ENCODE assay signal across 8 cellular contexts in the genomic region with DNA sequence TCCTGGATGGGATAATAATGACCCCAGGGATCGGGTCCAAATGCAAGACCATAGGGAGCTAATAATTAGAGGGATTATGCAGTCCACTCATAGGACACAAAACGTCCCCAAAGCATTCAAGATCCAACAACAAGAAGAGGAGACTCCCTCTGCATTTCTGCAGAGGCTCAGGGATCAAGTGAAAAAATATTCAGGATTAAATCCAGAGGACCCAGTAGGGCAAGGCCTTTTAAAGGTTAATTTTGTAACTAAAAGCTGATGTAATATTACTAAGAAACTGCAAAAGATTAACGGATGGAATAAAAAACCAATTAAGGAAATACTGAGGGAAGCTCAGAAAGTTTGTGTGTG. TPM values are rescaled to one million over a fixed set of nuclear protein-coding genes. Genes with fewer than 3 reads are reported as not detected.
DNase-seq lines count a peak whose midpoint lies in the region; ATAC-seq, FAIRE-seq and TF ChIP-seq lines count a peak whose summit lies in the region.

No MANE protein-coding gene starts in this region.

- H3K79me1 ChIP-seq in mesenchymal stem cell (replicated peaks; ENCODE audit: low read length, poor library complexity, severe bottlenecking), result peaks cover 3% of the 10 kb centered on the region

- no peak for ATAC-seq in upper lobe of right lung
- ATAC-seq in omental fat pad (ENCODE audit: low FRiP score), result no peak
- no peak for ATAC-seq in HG03460 (IDR thresholded peaks at IDR 0.05; ENCODE audit: unreplicated experiment)

- H3K27ac Mint-ChIP-seq in activated naive CD4-positive, alpha-beta T cell treated with anti-CD3 and anti-CD28 coated beads, Interleukin-2, amount 50 U/mL, for 24 hours, result peak overlapping the region; percentile 98
- peak overlapping the region; percentile 95 for H3K27ac Mint-ChIP-seq in astrocyte (ENCODE audit: unreplicated experiment)

- FAIRE-seq in astrocyte (lab: Jason Lieb, UNC), result no peak

- H4K91ac ChIP-seq in mesenchymal stem cell (ENCODE audit: low read length), result no peak overlapping the region

- H3K4me2 ChIP-seq in astrocyte (ENCODE audit: low read length), result peak overlapping the region; percentile 89
- peak overlapping the region; percentile 75 for H3K4me2 ChIP-seq in mesenchymal stem cell (ENCODE audit: low read length, poor library complexity, severe bottlenecking)

- no peaks in the 10 kb centered on the region for H3K9me3 ChIP-seq in astrocyte (ENCODE audit: insufficient read depth, low read depth, low read length)
- no peaks in the 10 kb centered on the region for H3K9me3 ChIP-seq in mesenchymal stem cell (ENCODE audit: control insufficient read depth, low read length)
- H3K9me3 ChIP-seq in upper lobe of right lung, result no peaks in the 10 kb centered on the region

- peak overlapping the region; percentile 5 for H2AK5ac ChIP-seq in mesenchymal stem cell (ENCODE audit: low read length, severe bottlenecking)

- H3K9ac ChIP-seq in astrocyte (ENCODE audit: low read length) (peak overlapping the region; percentile 63), mesenchymal stem cell (ENCODE audit: low read length) (peak overlapping the region; percentile 85)

- H4K20me1 ChIP-seq in astrocyte (ENCODE audit: insufficient read depth, low read length), result no peaks in the 10 kb centered on the region

- peak overlapping the region in 1 of 2 experiments; percentile 72 for H2BK12ac ChIP-seq in mesenchymal stem cell (ENCODE audit: low read length in 2 of 2)

- peaks cover 52% of the 10 kb centered on the region for H3K4me1 Mint-ChIP-seq in activated naive CD4-positive, alpha-beta T cell treated with anti-CD3 and anti-CD28 coated beads, Interleukin-2, amount 50 U/mL, for 24 hours
- H3K4me1 Mint-ChIP-seq in astrocyte (ENCODE audit: low read depth, unreplicated experiment), result peaks cover 33% of the 10 kb centered on the region

- H3K36me3 ChIP-seq in astrocyte (ENCODE audit: insufficient read depth, low read length) (no peaks in the 10 kb centered on the region), mesenchymal stem cell (ENCODE audit: control insufficient read depth in 1 of 2, insufficient read depth in 2 of 2, low read depth in 1 of 2, low read length in 2 of 2) (no peaks in the 10 kb centered on the region), upper lobe of right lung (no peaks in the 10 kb centered on the region)

- no peaks in the 10 kb centered on the region for H3K79me2 ChIP-seq in astrocyte (ENCODE audit: insufficient read depth, low read length)

- H3K4me3 Mint-ChIP-seq in activated naive CD4-positive, alpha-beta T cell treated with anti-CD3 and anti-CD28 coated beads, Interleukin-2, amount 50 U/mL, for 24 hours, result peak overlapping the region; percentile 94
- peak overlapping the region; percentile 90 for H3K4me3 Mint-ChIP-seq in astrocyte (ENCODE audit: unreplicated experiment)

- no peaks in the 10 kb centered on the region for H3K9me3 Mint-ChIP-seq in activated naive CD4-positive, alpha-beta T cell treated with anti-CD3 and anti-CD28 coated beads, Interleukin-2, amount 50 U/mL, for 24 hours
- H3K9me3 Mint-ChIP-seq in astrocyte (ENCODE audit: unreplicated experiment), result no peaks in the 10 kb centered on the region

- H3K27me3 Mint-ChIP-seq in activated naive CD4-positive, alpha-beta T cell treated with anti-CD3 and anti-CD28 coated beads, Interleukin-2, amount 50 U/mL, for 24 hours, result no peaks in the 10 kb centered on the region
- H3K27me3 Mint-ChIP-seq in astrocyte (ENCODE audit: low read depth, unreplicated experiment), result no peaks in the 10 kb centered on the region

- H3K27me3 ChIP-seq in astrocyte (ENCODE audit: insufficient read depth, low read length) (no peaks in the 10 kb centered on the region), mesenchymal stem cell (ENCODE audit: control insufficient read depth in 1 of 2, insufficient read depth in 1 of 2, low read length in 2 of 2) (no peaks in the 10 kb centered on the region), upper lobe of right lung (no peaks in the 10 kb centered on the region)

- no peak for DNase-seq in activated naive CD4-positive, alpha-beta T cell (lab: John Stamatoyannopoulos, UW)
- DNase-seq in astrocyte (ENCODE audit: low read depth) (no peak), mesenchymal stem cell (no peak), upper lobe of right lung (no peak), omental fat pad (ENCODE audit: low spot score) (no peak), SHP77 (lab: John Stamatoyannopoulos, UW) (no peak)

- no peak overlapping the region for H2BK120ac ChIP-seq in mesenchymal stem cell (ENCODE audit: low read depth, low read length)

- intact Hi-C loops in upper lobe of right lung (cut with DNase I), result no loop called here

- 0% methylated on average over 2 of the region's 3 CpGs for WGBS in mesenchymal stem cell

- H3K27ac ChIP-seq in astrocyte (ENCODE audit: low read depth, low read length) (no peak overlapping the region), mesenchymal stem cell (ENCODE audit: low read length, poor library complexity, severe bottlenecking) (peak overlapping the region; percentile 100), upper lobe of right lung (peak overlapping the region; percentile 92)

- no peak for TF ChIP-seq CTCF in astrocyte (IDR thresholded peaks at IDR 0.05; ENCODE audit: insufficient read depth, low read depth, low read length)
- no peak for TF ChIP-seq CTCF in upper lobe of right lung (IDR thresholded peaks at IDR 0.05)
- TF ChIP-seq CTCF in omental fat pad (IDR thresholded peaks at IDR 0.05), result no peak

- H3K14ac ChIP-seq in mesenchymal stem cell (ENCODE audit: low read length in 2 of 2), result no peak overlapping the region

- no peak overlapping the region for H2BK15ac ChIP-seq in mesenchymal stem cell (ENCODE audit: low read depth, poor library complexity, severe bottlenecking)

- H3K23ac ChIP-seq in mesenchymal stem cell (ENCODE audit: low read length in 2 of 2), result no peak overlapping the region

- H3K4me3 ChIP-seq in astrocyte (ENCODE audit: insufficient read depth, low read depth, low read length), result no peak overlapping the region
- H3K4me3 ChIP-seq in mesenchymal stem cell (ENCODE audit: insufficient read depth in 1 of 2, low read depth in 1 of 2, low read length in 2 of 2), result peak overlapping the region in 1 of 2 experiments; percentile 75
- H3K4me3 ChIP-seq in upper lobe of right lung, result peak overlapping the region; percentile 56

- H3K4ac ChIP-seq in mesenchymal stem cell (ENCODE audit: low read depth in 1 of 2, low read length in 2 of 2), result peak overlapping the region in 1 of 2 experiments; percentile 58

- H3K4me1 ChIP-seq in astrocyte (ENCODE audit: insufficient read depth, low read length), result peaks cover 30% of the 10 kb centered on the region
- H3K4me1 ChIP-seq in mesenchymal stem cell (ENCODE audit: control insufficient read depth, insufficient read depth, low read depth, low read length), result peaks cover 7% of the 10 kb centered on the region
- peaks cover 41% of the 10 kb centered on the region for H3K4me1 ChIP-seq in upper lobe of right lung

- peak overlapping the region; percentile 21 for H2BK5ac ChIP-seq in mesenchymal stem cell (ENCODE audit: low read depth, low read length, poor library complexity, severe bottlenecking)

- no peak overlapping the region for H4K8ac ChIP-seq in mesenchymal stem cell (ENCODE audit: low read length)

- H3K36me3 Mint-ChIP-seq in activated naive CD4-positive, alpha-beta T cell treated with anti-CD3 and anti-CD28 coated beads, Interleukin-2, amount 50 U/mL, for 24 hours, result peaks cover 7% of the 10 kb centered on the region
- H3K36me3 Mint-ChIP-seq in astrocyte (ENCODE audit: low read depth, unreplicated experiment), result no peaks in the 10 kb centered on the region

- H3K18ac ChIP-seq in mesenchymal stem cell (ENCODE audit: low read depth in 1 of 2, low read length in 2 of 2), result peak overlapping the region in 1 of 2 experiments; percentile 21

- H2AFZ ChIP-seq in astrocyte (ENCODE audit: low read depth, low read length), result peak overlapping the region; percentile 23
- H2AFZ ChIP-seq in mesenchymal stem cell (ENCODE audit: low read depth, low read length), result no peak overlapping the region

RNA-seq across cellular contexts. Expression of a gene that starts 22.2 kb away (rescaled TPM):
- total RNA-seq in astrocyte (327 and 501 TPM in 2 replicates), upper lobe of right lung (1,071 TPM), omental fat pad (100 to 1,000 TPM; 354 to 771 (median 610) TPM)
- polyA plus RNA-seq in mesenchymal stem cell (2013, experiment 1 of 2), result 501 TPM
- 521 TPM for polyA plus RNA-seq in mesenchymal stem cell (2013, experiment 2 of 2)
